35 cellular contexts compared by ENCODE assay signal in genomic region chr7:89738549-89738948, GRCh38.
"Had no signal": no experiment of that assay in that cellular context is flagged by ENCODE, and none has a peak within 500 bp of the region (broad histone marks: within the 10 kb centered on the region; RNA-seq: fewer than 3 reads in every experiment).

No MANE protein-coding gene starts in this region.

- DNase-seq: Karpas-422, Kasumi-1, MG63, MM.1S, MV-4-11, NCI-H1048, NCI-H1092, NCI-H1092 treated with DMSO at 0.1 percent for 48 hours, NCI-H1105, NCI-H1105 treated with DMSO at 0.1 percent for 48 hours, NCI-H1417, NCI-H1417 treated with DMSO at 0.1 percent for 48 hours, NCI-H1436, NCI-H1436 treated with DMSO at 0.1 percent for 48 hours, NCI-H146, NCI-H1694, NCI-H1694 treated with DMSO at 0.1 percent for 48 hours, NCI-H187, NCI-H187 treated with DMSO at 0.1 percent for 48 hours, NCI-H1930, NCI-H2029, NCI-H2029 treated with DMSO at 0.1 percent for 48 hours, NCI-H2081, NCI-H2081 treated with DMSO at 0.1 percent for 48 hours, NCI-H2107, NCI-H2171, NCI-H2171 treated with DMSO at 0.1 percent for 48 hours, NCI-H2227 treated with DMSO at 0.1 percent for 48 hours, NCI-H226, NCI-H345, NCI-H446, NCI-H446 treated with DMSO at 0.1 percent for 48 hours, NCI-H510A, NCI-H510A treated with DMSO at 0.1 percent for 48 hours, NCI-H524 treated with DMSO at 0.1 percent for 48 hours had no signal

- H3K9me3 ChIP-seq: MG63 had no signal

- H3K27me3 ChIP-seq: MG63 had no signal

- H3K36me3 ChIP-seq: MG63 had no signal

- H3K4me3 ChIP-seq: MG63 had no signal
